In the genomic region with DNA sequence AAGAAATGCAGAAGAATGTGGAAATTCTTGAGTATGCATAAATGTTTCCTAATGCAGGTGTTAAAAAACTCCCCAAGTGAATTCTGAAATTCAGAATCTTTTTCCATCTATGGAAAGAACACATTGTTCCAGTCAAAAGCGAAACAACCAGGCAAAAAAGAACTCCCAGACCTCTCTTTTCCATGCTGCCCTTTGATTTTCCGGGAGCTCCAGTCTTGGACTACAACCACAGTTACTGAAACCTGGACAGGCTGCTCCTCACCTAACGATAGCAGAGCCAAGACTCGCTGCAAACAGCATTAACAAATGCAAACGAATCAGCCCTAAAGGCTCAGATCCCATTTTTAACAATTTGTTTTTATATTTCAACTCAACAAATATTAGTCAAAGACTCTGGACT, we compare ENCODE assay signal across 1 cellular context.
TF ChIP-seq lines count a peak whose summit lies in the region.

No MANE protein-coding gene starts in this region.

TF ChIP-seq in GM23338, 12 proteins besides CTCF, POLR2A, EP300 and RAD21 (continued from another document):
- TF ChIP-seq, protein P1, sequence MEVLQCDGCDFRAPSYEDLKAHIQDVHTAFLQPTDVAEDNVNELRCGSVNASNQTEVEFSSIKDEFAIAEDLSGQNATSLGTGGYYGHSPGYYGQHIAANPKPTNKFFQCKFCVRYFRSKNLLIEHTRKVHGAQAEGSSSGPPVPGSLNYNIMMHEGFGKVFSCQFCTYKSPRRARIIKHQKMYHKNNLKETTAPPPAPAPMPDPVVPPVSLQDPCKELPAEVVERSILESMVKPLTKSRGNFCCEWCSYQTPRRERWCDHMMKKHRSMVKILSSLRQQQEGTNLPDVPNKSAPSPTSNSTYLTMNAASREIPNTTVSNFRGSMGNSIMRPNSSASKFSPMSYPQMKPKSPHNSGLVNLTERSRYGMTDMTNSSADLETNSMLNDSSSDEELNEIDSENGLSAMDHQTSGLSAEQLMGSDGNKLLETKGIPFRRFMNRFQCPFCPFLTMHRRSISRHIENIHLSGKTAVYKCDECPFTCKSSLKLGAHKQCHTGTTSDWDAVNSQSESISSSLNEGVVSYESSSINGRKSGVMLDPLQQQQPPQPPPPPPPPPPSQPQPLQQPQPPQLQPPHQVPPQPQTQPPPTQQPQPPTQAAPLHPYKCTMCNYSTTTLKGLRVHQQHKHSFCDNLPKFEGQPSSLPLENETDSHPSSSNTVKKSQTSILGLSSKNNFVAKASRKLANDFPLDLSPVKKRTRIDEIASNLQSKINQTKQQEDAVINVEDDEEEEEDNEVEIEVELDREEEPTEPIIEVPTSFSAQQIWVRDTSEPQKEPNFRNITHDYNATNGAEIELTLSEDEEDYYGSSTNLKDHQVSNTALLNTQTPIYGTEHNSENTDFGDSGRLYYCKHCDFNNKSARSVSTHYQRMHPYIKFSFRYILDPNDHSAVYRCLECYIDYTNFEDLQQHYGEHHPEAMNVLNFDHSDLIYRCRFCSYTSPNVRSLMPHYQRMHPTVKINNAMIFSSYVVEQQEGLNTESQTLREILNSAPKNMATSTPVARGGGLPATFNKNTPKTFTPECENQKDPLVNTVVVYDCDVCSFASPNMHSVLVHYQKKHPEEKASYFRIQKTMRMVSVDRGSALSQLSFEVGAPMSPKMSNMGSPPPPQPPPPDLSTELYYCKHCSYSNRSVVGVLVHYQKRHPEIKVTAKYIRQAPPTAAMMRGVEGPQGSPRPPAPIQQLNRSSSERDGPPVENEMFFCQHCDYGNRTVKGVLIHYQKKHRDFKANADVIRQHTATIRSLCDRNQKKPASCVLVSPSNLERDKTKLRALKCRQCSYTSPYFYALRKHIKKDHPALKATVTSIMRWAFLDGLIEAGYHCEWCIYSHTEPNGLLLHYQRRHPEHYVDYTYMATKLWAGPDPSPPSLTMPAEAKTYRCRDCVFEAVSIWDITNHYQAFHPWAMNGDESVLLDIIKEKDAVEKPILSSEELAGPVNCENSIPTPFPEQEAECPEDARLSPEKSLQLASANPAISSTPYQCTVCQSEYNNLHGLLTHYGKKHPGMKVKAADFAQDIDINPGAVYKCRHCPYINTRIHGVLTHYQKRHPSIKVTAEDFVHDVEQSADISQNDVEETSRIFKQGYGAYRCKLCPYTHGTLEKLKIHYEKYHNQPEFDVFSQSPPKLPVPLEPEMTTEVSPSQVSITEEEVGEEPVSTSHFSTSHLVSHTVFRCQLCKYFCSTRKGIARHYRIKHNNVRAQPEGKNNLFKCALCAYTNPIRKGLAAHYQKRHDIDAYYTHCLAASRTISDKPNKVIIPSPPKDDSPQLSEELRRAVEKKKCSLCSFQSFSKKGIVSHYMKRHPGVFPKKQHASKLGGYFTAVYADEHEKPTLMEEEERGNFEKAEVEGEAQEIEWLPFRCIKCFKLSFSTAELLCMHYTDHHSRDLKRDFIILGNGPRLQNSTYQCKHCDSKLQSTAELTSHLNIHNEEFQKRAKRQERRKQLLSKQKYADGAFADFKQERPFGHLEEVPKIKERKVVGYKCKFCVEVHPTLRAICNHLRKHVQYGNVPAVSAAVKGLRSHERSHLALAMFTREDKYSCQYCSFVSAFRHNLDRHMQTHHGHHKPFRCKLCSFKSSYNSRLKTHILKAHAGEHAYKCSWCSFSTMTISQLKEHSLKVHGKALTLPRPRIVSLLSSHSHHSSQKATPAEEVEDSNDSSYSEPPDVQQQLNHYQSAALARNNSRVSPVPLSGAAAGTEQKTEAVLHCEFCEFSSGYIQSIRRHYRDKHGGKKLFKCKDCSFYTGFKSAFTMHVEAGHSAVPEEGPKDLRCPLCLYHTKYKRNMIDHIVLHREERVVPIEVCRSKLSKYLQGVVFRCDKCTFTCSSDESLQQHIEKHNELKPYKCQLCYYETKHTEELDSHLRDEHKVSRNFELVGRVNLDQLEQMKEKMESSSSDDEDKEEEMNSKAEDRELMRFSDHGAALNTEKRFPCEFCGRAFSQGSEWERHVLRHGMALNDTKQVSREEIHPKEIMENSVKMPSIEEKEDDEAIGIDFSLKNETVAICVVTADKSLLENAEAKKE (CRISPR knock-in tag; IDR thresholded peaks at IDR 0.05): no peak
- TF ChIP-seq EZH2phosphoT487 (IDR thresholded peaks at IDR 0.05; ENCODE audit: unreplicated experiment): no peak
- TF ChIP-seq, protein P2, sequence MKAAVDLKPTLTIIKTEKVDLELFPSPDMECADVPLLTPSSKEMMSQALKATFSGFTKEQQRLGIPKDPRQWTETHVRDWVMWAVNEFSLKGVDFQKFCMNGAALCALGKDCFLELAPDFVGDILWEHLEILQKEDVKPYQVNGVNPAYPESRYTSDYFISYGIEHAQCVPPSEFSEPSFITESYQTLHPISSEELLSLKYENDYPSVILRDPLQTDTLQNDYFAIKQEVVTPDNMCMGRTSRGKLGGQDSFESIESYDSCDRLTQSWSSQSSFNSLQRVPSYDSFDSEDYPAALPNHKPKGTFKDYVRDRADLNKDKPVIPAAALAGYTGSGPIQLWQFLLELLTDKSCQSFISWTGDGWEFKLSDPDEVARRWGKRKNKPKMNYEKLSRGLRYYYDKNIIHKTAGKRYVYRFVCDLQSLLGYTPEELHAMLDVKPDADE (IDR thresholded peaks at IDR 0.05): no peak
- TF ChIP-seq NANOG (IDR thresholded peaks at IDR 0.05; ENCODE audit: borderline replicate concordance): no peak
- TF ChIP-seq POLR2AphosphoS5 (IDR thresholded peaks at IDR 0.05; ENCODE audit: low read depth): no peak
- no peak for TF ChIP-seq CREB1 (CRISPR knock-in tag; IDR thresholded peaks at IDR 0.05; ENCODE audit: low read depth)
- no peak for TF ChIP-seq ZNF114 (CRISPR knock-in tag; IDR thresholded peaks at IDR 0.05)
- no peak for TF ChIP-seq ZNF331 (CRISPR knock-in tag; IDR thresholded peaks at IDR 0.05; ENCODE audit: low read depth)
TF ChIP-seq in GM23338: peak in this region for 0.
